Comparison of ENCODE assay signal across 6 cellular contexts in genomic region chr19:17246681-17247425, GRCh38. TPM values are rescaled to one million over a fixed set of nuclear protein-coding genes. Genes with fewer than 3 reads are reported as not detected.
DNase-seq lines count a peak whose midpoint lies in the region; ATAC-seq and TF ChIP-seq lines count a peak whose summit lies in the region.

No MANE protein-coding gene starts in this region.

- no peak for TF ChIP-seq CTCF in ascending aorta (IDR thresholded peaks at IDR 0.05)

- H3K36me3 ChIP-seq in ascending aorta (no peaks in the 10 kb centered on the region), muscle layer of colon (ENCODE audit: insufficient read depth, low read length) (no peaks in the 10 kb centered on the region)

- H3K27ac ChIP-seq in ascending aorta (peak overlapping the region; percentile 58 to 82), muscle layer of colon (ENCODE audit: low read depth, low read length) (peak overlapping the region; percentile 84)

- intact Hi-C loops in ascending aorta (cut with DNase I): loop anchor here (1.0 to 5.0 kb wide), 2 partner anchors 20 to 55 kb away; partner anchors contain the start of genes ABHD8 and BABAM1

- DNase-seq in DMS 273 (lab: John Stamatoyannopoulos, UW; ENCODE audit: unreplicated experiment) (peak; percentile 76), DMS 273 treated with DMSO at 0.1 percent for 48 hours (lab: John Stamatoyannopoulos, UW) (no peak), ascending aorta (ENCODE audit: low spot score in 2 of 2) (no peak), NCI-H2171 (lab: John Stamatoyannopoulos, UW) (no peak)

- no peak overlapping the region for H3K9ac ChIP-seq in muscle layer of colon (ENCODE audit: low read length)

- no peaks in the 10 kb centered on the region for H3K9me3 ChIP-seq in ascending aorta
- H3K9me3 ChIP-seq in muscle layer of colon (ENCODE audit: low read length): no peaks in the 10 kb centered on the region

- no peaks in the 10 kb centered on the region for H3K27me3 ChIP-seq in ascending aorta
- H3K27me3 ChIP-seq in muscle layer of colon (ENCODE audit: control insufficient read depth in 1 of 2, insufficient read depth in 2 of 2, low read length in 2 of 2): no peaks in the 10 kb centered on the region

- H3K4me3 ChIP-seq in ascending aorta (peak overlapping the region; percentile 90 to 97), muscle layer of colon (ENCODE audit: low read depth in 1 of 2, low read length in 2 of 2) (peak overlapping the region; percentile 50 to 58)

- peaks cover 0 to 24% of the 10 kb centered on the region in 2 donors for H3K4me1 ChIP-seq in ascending aorta
- H3K4me1 ChIP-seq in muscle layer of colon (ENCODE audit: insufficient read depth, low read length): peaks cover 22% of the 10 kb centered on the region

- no peak for ATAC-seq in HG03139 (IDR thresholded peaks at IDR 0.05; ENCODE audit: unreplicated experiment)

RNA-seq across cellular contexts. Expression of gene NR2F6, which starts 1.1 kb away (rescaled TPM):
- 181 TPM for total RNA-seq in ascending aorta

RNA-seq across cellular contexts. Expression of gene USHBP1, which starts 17.7 kb away (rescaled TPM):
- 12.3 TPM for total RNA-seq in ascending aorta

RNA-seq across cellular contexts. Expression of gene BABAM1, which starts 20.4 kb away (rescaled TPM):
- 85.5 TPM for total RNA-seq in ascending aorta

RNA-seq across cellular contexts. Expression of gene OCEL1, which starts 20.8 kb away (rescaled TPM):
- 13.7 TPM for total RNA-seq in ascending aorta

RNA-seq across cellular contexts. Expression of gene USE1, which starts 31.7 kb away (rescaled TPM):
- 234 TPM for total RNA-seq in ascending aorta
